In genomic region chr7:155276800-155277375, GRCh38 we compare ENCODE assay signal across 1 cellular context.
TF ChIP-seq lines count a peak whose summit lies in the region.

No MANE protein-coding gene starts in this region.

TF ChIP-seq in H1, 55 proteins besides CTCF, POLR2A, EP300 and RAD21:
- TF ChIP-seq CHD7 (IDR thresholded peaks at IDR 0.05; ENCODE audit: insufficient replicate concordance, low read length) = no peak
- no peak for TF ChIP-seq BACH1 (IDR thresholded peaks at IDR 0.05; ENCODE audit: low read length)
- TF ChIP-seq CEBPB (IDR thresholded peaks at IDR 0.05; ENCODE audit: low read depth, low read length) = no peak
- TF ChIP-seq TBP (IDR thresholded peaks at IDR 0.05; ENCODE audit: low read depth, low read length) = no peak
- TF ChIP-seq RXRA (IDR thresholded peaks at IDR 0.05; ENCODE audit: insufficient read depth, low read depth, low read length) = no peak
- no peak for TF ChIP-seq SP2 (IDR thresholded peaks at IDR 0.05; ENCODE audit: low read length)
- no peak for TF ChIP-seq POLR2AphosphoS5 (IDR thresholded peaks at IDR 0.05; ENCODE audit: low read depth, low read length)
- TF ChIP-seq RFX5 (IDR thresholded peaks at IDR 0.05; ENCODE audit: borderline replicate concordance, low read depth, low read length) = no peak
- no peak for TF ChIP-seq SIRT6 (IDR thresholded peaks at IDR 0.05; ENCODE audit: low read length)
- TF ChIP-seq TEAD4 (IDR thresholded peaks at IDR 0.05; ENCODE audit: low read depth, low read length) = no peak
- no peak for TF ChIP-seq NRF1 (IDR thresholded peaks at IDR 0.05; ENCODE audit: low read depth, low read length)
- TF ChIP-seq GTF2F1 (IDR thresholded peaks at IDR 0.05; ENCODE audit: borderline replicate concordance, low read depth, low read length) = no peak
